In genomic region chrX:154135458-154136229, GRCh38 we compare ENCODE assay signal across 11 cellular contexts. TPM values are rescaled to one million over a fixed set of nuclear protein-coding genes. Genes with fewer than 3 reads are reported as not detected.
DNase-seq lines count a peak whose midpoint lies in the region; ATAC-seq and TF ChIP-seq lines count a peak whose summit lies in the region.
"Had no signal": no experiment of that assay in that cellular context is flagged by ENCODE, and none has a peak within 500 bp of the region (broad histone marks: within the 10 kb centered on the region; RNA-seq: fewer than 3 reads in every experiment).

No MANE protein-coding gene starts in this region.

- H3K9me3 ChIP-seq in CD4-positive, alpha-beta T cell (ENCODE audit: control insufficient read depth, low read length), result no peaks in the 10 kb centered on the region
- H3K9me3 ChIP-seq in GM23248 (ENCODE audit: low read depth), result no peaks in the 10 kb centered on the region
- H3K9me3 ChIP-seq in Karpas-422 (ENCODE audit: low read length), result no peaks in the 10 kb centered on the region

- no peak for TF ChIP-seq CTCF in CD4-positive, alpha-beta T cell (IDR thresholded peaks at IDR 0.05)
- TF ChIP-seq CTCF in GM10248 (IDR thresholded peaks at IDR 0.05; ENCODE audit: control extremely low read depth, extremely low read depth, low read depth, missing control alignments), result no peak

- POLR2A ChIA-PET in CD4-positive, alpha-beta T cell (lab: Charles Lee), result interaction anchor here (1.0 to 2.9 kb wide), 7 partner anchors 10 to 235 kb away, joined by 3 to 20 read pairs (median 8); partner anchors contain the start of gene MECP2
- POLR2A ChIA-PET in GM10248 (lab: Yijun Ruan, JAX), result no interaction called here

- H3K4me1 ChIP-seq in GM23248 (ENCODE audit: insufficient read depth), result no peaks in the 10 kb centered on the region
- no peaks in the 10 kb centered on the region for H3K4me1 ChIP-seq in Karpas-422 (ENCODE audit: low read length)
- H3K4me1 ChIP-seq: parathyroid adenoma had no signal

- H3K27me3 ChIP-seq in CD4-positive, alpha-beta T cell (ENCODE audit: control insufficient read depth, insufficient read depth, low read length), result no peaks in the 10 kb centered on the region
- H3K27me3 ChIP-seq in GM23248 (replicated peaks; ENCODE audit: insufficient read depth) (no peaks in the 10 kb centered on the region), Karpas-422 (ENCODE audit: low read length) (peaks cover 4% of the 10 kb centered on the region; the same call in 1 of the 2 replicates)

- H3F3A ChIP-seq in GM23248 (ENCODE audit: insufficient read depth), result no peaks in the 10 kb centered on the region

- no peaks in the 10 kb centered on the region for H3K9me3 Mint-ChIP-seq in CD4-positive, alpha-beta T cell
- H3K9me3 Mint-ChIP-seq in activated T-cell treated with anti-CD3 and anti-CD28 coated beads, Interleukin-2, amount 50 U/mL, for 72 hours, result no peaks in the 10 kb centered on the region
- no peaks in the 10 kb centered on the region for H3K9me3 Mint-ChIP-seq in naive B cell

- no peaks in the 10 kb centered on the region for H3K36me3 ChIP-seq in GM23248 (ENCODE audit: low read depth)
- H3K36me3 ChIP-seq in Karpas-422 (ENCODE audit: insufficient read depth, low read length), result no peaks in the 10 kb centered on the region

- H2AFZ ChIP-seq in GM23248 (no peak overlapping the region), Karpas-422 (ENCODE audit: low read length) (no peak overlapping the region)

- peak overlapping the region; percentile 94 for H3K27ac Mint-ChIP-seq in CD4-positive, alpha-beta T cell
- H3K27ac Mint-ChIP-seq in activated T-cell treated with anti-CD3 and anti-CD28 coated beads, Interleukin-2, amount 50 U/mL, for 72 hours, result peak overlapping the region; percentile 7
- H3K27ac Mint-ChIP-seq in naive B cell, result peak overlapping the region in 5 of 6 donors; percentile 11 to 94 (median 82)
- H3K27ac Mint-ChIP-seq: endodermal cell had no signal

- H3K79me2 ChIP-seq in GM23248 (ENCODE audit: insufficient read depth) (no peaks in the 10 kb centered on the region), Karpas-422 (ENCODE audit: low read length) (no peaks in the 10 kb centered on the region)
- H3K79me2 ChIP-seq: parathyroid adenoma had no signal

- H3K27ac ChIP-seq in CD4-positive, alpha-beta T cell (ENCODE audit: low read depth, low read length), result peak overlapping the region; percentile 51
- no peak overlapping the region for H3K27ac ChIP-seq in GM23248
- H3K27ac ChIP-seq in Karpas-422 (ENCODE audit: low read length), result no peak overlapping the region

- H3K36me3 Mint-ChIP-seq in CD4-positive, alpha-beta T cell (ENCODE audit: low read depth), result no peaks in the 10 kb centered on the region
- H3K36me3 Mint-ChIP-seq in activated T-cell treated with anti-CD3 and anti-CD28 coated beads, Interleukin-2, amount 50 U/mL, for 72 hours (ENCODE audit: insufficient read depth in 2 of 2), result no peaks in the 10 kb centered on the region
- H3K36me3 Mint-ChIP-seq in naive B cell, result no peaks in the 10 kb centered on the region

- H3K4me1 Mint-ChIP-seq in CD4-positive, alpha-beta T cell (ENCODE audit: low read depth), result peaks cover 23% of the 10 kb centered on the region
- H3K4me1 Mint-ChIP-seq in activated T-cell treated with anti-CD3 and anti-CD28 coated beads, Interleukin-2, amount 50 U/mL, for 72 hours (ENCODE audit: low read depth), result peaks cover 25% of the 10 kb centered on the region
- peaks cover 4 to 20% (median 11%) of the 10 kb centered on the region in 3 donors for H3K4me1 Mint-ChIP-seq in naive B cell

- 73 to 77% methylated on average over 7 of the region's 7 CpGs for WGBS in GM23248 (ENCODE audit: low coverage in 1 of 2, low lambda C conversion rate in 2 of 2, missing lambda C conversion rate in 2 of 2), 2 experiments

- H3K4me3 ChIP-seq in GM23248 (no peak overlapping the region), Karpas-422 (ENCODE audit: low read length) (no peak overlapping the region)

- intact Hi-C loops in CD4-positive, alpha-beta T cell (cut with DNase I, micrococcal nuclease), result loop anchor here in 1 of 2 experiments (1.0 kb wide), 1 partner anchor 38 kb away; the partner anchor contains the start of gene MECP2

- no peaks in the 10 kb centered on the region for H4K20me1 ChIP-seq in GM23248 (ENCODE audit: insufficient read depth)
- H4K20me1 ChIP-seq in Karpas-422 (ENCODE audit: insufficient read depth, low read depth, low read length), result no peaks in the 10 kb centered on the region

- peak; percentile 64 for ATAC-seq in CD4-positive, alpha-beta T cell (ENCODE audit: poor library complexity)
- ATAC-seq in activated T-cell treated with anti-CD3 and anti-CD28 coated beads, Interleukin-2, amount 50 U/mL, for 72 hours (replicated peaks in 1 of 2), result peak; percentile 76 to 86
- peak; percentile 34 to 44 for ATAC-seq in naive B cell (ENCODE audit: low read depth in 2 of 2)

- H3K4me2 ChIP-seq in GM23248 (ENCODE audit: unreplicated experiment), result no peak overlapping the region
- no peak overlapping the region for H3K4me2 ChIP-seq in Karpas-422 (ENCODE audit: low read depth, low read length, poor library complexity, severe bottlenecking)

- H3K4me3 Mint-ChIP-seq in CD4-positive, alpha-beta T cell, result peak overlapping the region; percentile 82
- H3K4me3 Mint-ChIP-seq in activated T-cell treated with anti-CD3 and anti-CD28 coated beads, Interleukin-2, amount 50 U/mL, for 72 hours, result peak overlapping the region; percentile 74 to 92
- peak overlapping the region; percentile 13 to 83 (median 62) for H3K4me3 Mint-ChIP-seq in naive B cell

- CTCF ChIA-PET in CD4-positive, alpha-beta T cell (lab: Charles Lee), result interaction anchor here (1.3 kb wide), 1 partner anchor 12 kb away, joined by 4 read pairs; no protein-coding TSS in a partner anchor
- CTCF ChIA-PET in GM10248 (lab: Yijun Ruan, JAX), result interaction anchor here (1.1 to 1.8 kb wide), 5 partner anchors 33 to 406 kb away, joined by 3 to 6 read pairs (median 3); no protein-coding TSS in a partner anchor

- in situ Hi-C loops in GM23248 (cut with MboI), result no loop called here

- H3K9me2 ChIP-seq in GM23248 (ENCODE audit: insufficient read depth) (no peaks in the 10 kb centered on the region), Karpas-422 (replicated peaks; ENCODE audit: insufficient read depth, low read length) (no peaks in the 10 kb centered on the region)

- H3K27me3 Mint-ChIP-seq in CD4-positive, alpha-beta T cell, result no peaks in the 10 kb centered on the region
- peaks cover 21% of the 10 kb centered on the region for H3K27me3 Mint-ChIP-seq in activated T-cell treated with anti-CD3 and anti-CD28 coated beads, Interleukin-2, amount 50 U/mL, for 72 hours (ENCODE audit: low read depth)
- no peaks in the 10 kb centered on the region for H3K27me3 Mint-ChIP-seq in naive B cell

- DNase-seq in CD4-positive, alpha-beta T cell, result peak in 2 of 10 experiments; percentile 14 to 21
- peak; percentile 26 for DNase-seq in GM23248
- peak; percentile 17 to 32 for DNase-seq in activated T-cell treated with anti-CD3 and anti-CD28 coated beads, Interleukin-2, amount 50 U/mL, for 72 hours
- peak; percentile 15 for DNase-seq in naive B cell
- DNase-seq in GM10248 (ENCODE audit: extremely low spot score), result no peak
- no peak for DNase-seq in Karpas-422
- DNase-seq in NCI-H524 treated with DMSO at 0.1 percent for 48 hours (lab: John Stamatoyannopoulos, UW), result no peak

- H3K9ac ChIP-seq in GM23248, result no peak overlapping the region
- H3K9ac ChIP-seq in Karpas-422 (ENCODE audit: low read length), result no peak overlapping the region
- H3K9ac ChIP-seq: parathyroid adenoma had no signal

RNA-seq across cellular contexts. Expression of gene OPN1LW, which starts 8.4 kb away (rescaled TPM):
- not detected for total RNA-seq in CD4-positive, alpha-beta T cell
- total RNA-seq in GM23248 (2014; rRNA removed; shearing (Covaris generic)), result not detected in 2 replicates
- polyA plus RNA-seq in GM23248 (2016; fragmentation: Nextera tagmentation; extraction: Ambion mirVana), result not detected in 2 replicates
- total RNA-seq in activated T-cell treated with anti-CD3 and anti-CD28 coated beads, Interleukin-2, amount 50 U/mL, for 72 hours, result not detected
- polyA plus RNA-seq in naive B cell (ENCODE audit: low read depth in 6 of 6), result not detected
- not detected in 2 replicates for total RNA-seq in Karpas-422 (2014; rRNA removed; shearing (Covaris generic); ENCODE audit: low replicate concordance)
- total RNA-seq: endodermal cell, glomerular endothelial cell, liver had no signal
- polyA plus RNA-seq: liver had no signal

RNA-seq across cellular contexts. Expression of gene MECP2, which starts 38.1 kb away (rescaled TPM):
- total RNA-seq in CD4-positive, alpha-beta T cell, result 100 to 1,000 TPM; 120 to 133 TPM
- 16.5 and 16.7 TPM in 2 replicates for total RNA-seq in GM23248 (2014; rRNA removed; shearing (Covaris generic))
- 10.3 and 13.0 TPM in 2 replicates for polyA plus RNA-seq in GM23248 (2016; fragmentation: Nextera tagmentation; extraction: Ambion mirVana)
- total RNA-seq in activated T-cell treated with anti-CD3 and anti-CD28 coated beads, Interleukin-2, amount 50 U/mL, for 72 hours, result 10 to 100 TPM; 70.4 to 73.5 TPM
- 10 to 100 TPM in 5 of 6 donors, 1 to 10 TPM in 1; 4.5 to 21.0 (median 12.8) TPM for polyA plus RNA-seq in naive B cell (ENCODE audit: low read depth in 6 of 6)
- 20.4 and 27.5 TPM in 2 replicates for total RNA-seq in Karpas-422 (2014; rRNA removed; shearing (Covaris generic); ENCODE audit: low replicate concordance)

RNA-seq across cellular contexts. Expression of gene OPN1MW, which starts 46.8 kb away (rescaled TPM):
- total RNA-seq in CD4-positive, alpha-beta T cell, result not detected
- total RNA-seq in GM23248 (2014; rRNA removed; shearing (Covaris generic)), result not detected in 2 replicates
- polyA plus RNA-seq in GM23248 (2016; fragmentation: Nextera tagmentation; extraction: Ambion mirVana), result not detected in 2 replicates
- not detected for total RNA-seq in activated T-cell treated with anti-CD3 and anti-CD28 coated beads, Interleukin-2, amount 50 U/mL, for 72 hours
- polyA plus RNA-seq in naive B cell (ENCODE audit: low read depth in 6 of 6), result not detected
- total RNA-seq in Karpas-422 (2014; rRNA removed; shearing (Covaris generic); ENCODE audit: low replicate concordance), result not detected in 2 replicates
- total RNA-seq: endodermal cell, glomerular endothelial cell, liver had no signal
- polyA plus RNA-seq: liver had no signal

Comparison
In these comparisons a context has a peak if more than half of its experiments do, and no peak if none do; other contexts are left out.
1. DNase-seq: peak in GM23248 (single experiment), activated T-cell treated with anti-CD3 and anti-CD28 coated beads, Interleukin-2, amount 50 U/mL, for 72 hours (2 of 2) and naive B cell (single experiment); none in GM10248 (single experiment), Karpas-422 (single experiment) and NCI-H524 treated with DMSO at 0.1 percent for 48 hours (single experiment).
2. H3K27ac Mint-ChIP-seq: peak in every context shown above with its lines; median percentile 94 in CD4-positive, alpha-beta T cell; 82 in naive B cell; 7 in activated T-cell treated with anti-CD3 and anti-CD28 coated beads, Interleukin-2, amount 50 U/mL, for 72 hours.
3. Peak in every context shown above with its lines, with median percentiles within 50 percentile points of each other: ATAC-seq and H3K4me3 Mint-ChIP-seq.